9 cellular contexts compared by ENCODE assay signal in genomic region chr12:69388371-69388770, GRCh38. TPM values are rescaled to one million over a fixed set of nuclear protein-coding genes. Genes with fewer than 3 reads are reported as not detected.
DNase-seq lines count a peak whose midpoint lies in the region; ATAC-seq, FAIRE-seq and TF ChIP-seq lines count a peak whose summit lies in the region.
"Had no signal": no experiment of that assay in that cellular context is flagged by ENCODE, and none has a peak within 500 bp of the region (broad histone marks: within the 10 kb centered on the region; RNA-seq: fewer than 3 reads in every experiment).

No MANE protein-coding gene starts in this region.

- H3K4me1 ChIP-seq in cardiac muscle cell (ENCODE audit: low read depth) = peaks cover 3% of the 10 kb centered on the region
- H3K4me1 ChIP-seq in mucosa of descending colon (ENCODE audit: low read depth) = no peaks in the 10 kb centered on the region

- H3K4me3 ChIP-seq in cardiac muscle cell (no peak overlapping the region), mucosa of descending colon (no peak overlapping the region)

- no peaks in the 10 kb centered on the region for H3K9me3 ChIP-seq in cardiac muscle cell (ENCODE audit: low read depth)
- H3K9me3 ChIP-seq in CD4-positive, alpha-beta T cell (ENCODE audit: control insufficient read depth, low read length) = no peaks in the 10 kb centered on the region
- no peaks in the 10 kb centered on the region for H3K9me3 ChIP-seq in mucosa of descending colon

- FAIRE-seq in endometrium (lab: Jason Lieb, UNC) = peak; percentile 88

- TF ChIP-seq CTCF in cardiac muscle cell (IDR thresholded peaks at IDR 0.05; ENCODE audit: low read depth, low read length) (peak; percentile 67), progenitor cell of endocrine pancreas (IDR thresholded peaks at IDR 0.05; ENCODE audit: unreplicated experiment) (peak; percentile 55), mucosa of descending colon (IDR thresholded peaks at IDR 0.05) (no peak)
- no peak for TF ChIP-seq CTCF in CD4-positive, alpha-beta T cell (IDR thresholded peaks at IDR 0.05)

- no peak overlapping the region for H3K4me3 Mint-ChIP-seq in progenitor cell of endocrine pancreas (ENCODE audit: low read depth)
- H3K4me3 Mint-ChIP-seq in CD4-positive, alpha-beta T cell = no peak overlapping the region
- H3K4me3 Mint-ChIP-seq: activated naive CD8-positive, alpha-beta T cell treated with anti-CD3 and anti-CD28 coated beads, Interleukin-2, amount 10 ng/mL, durations not matched to agents 7 days and 5 days had no signal

- H3K27ac ChIP-seq in cardiac muscle cell = no peak overlapping the region
- H3K27ac ChIP-seq in CD4-positive, alpha-beta T cell (ENCODE audit: low read depth, low read length) = no peak overlapping the region

- CTCF ChIA-PET in CD4-positive, alpha-beta T cell (lab: Charles Lee) = interaction anchor here (0.9 to 1.0 kb wide), 2 partner anchors 183 to 232 kb away, joined by 3 read pairs; no protein-coding TSS in a partner anchor

- POLR2A ChIA-PET in CD4-positive, alpha-beta T cell (lab: Charles Lee) = no interaction called here

- no peaks in the 10 kb centered on the region for H3K4me1 Mint-ChIP-seq in progenitor cell of endocrine pancreas (ENCODE audit: low read depth)
- no peaks in the 10 kb centered on the region for H3K4me1 Mint-ChIP-seq in CD4-positive, alpha-beta T cell (ENCODE audit: low read depth)

- DNase-seq in cardiac muscle cell (ENCODE audit: low read depth in 1 of 2, low spot score in 1 of 2) (peak; percentile 36 to 81), Right ventricle myocardium inferior (ENCODE audit: missing footprints) (no peak), NCI-H460 (ENCODE audit: extremely low read depth, low read depth) (peak; percentile 35), progenitor cell of endocrine pancreas (ENCODE audit: low spot score, unreplicated experiment) (no peak), mucosa of descending colon (no peak)
- no peak for DNase-seq in CD4-positive, alpha-beta T cell
- DNase-seq: activated naive CD8-positive, alpha-beta T cell treated with anti-CD3 and anti-CD28 coated beads, Interleukin-2, amount 10 ng/mL, durations not matched to agents 7 days and 5 days had no signal

- peaks cover 14% of the 10 kb centered on the region for H3K36me3 Mint-ChIP-seq in progenitor cell of endocrine pancreas (ENCODE audit: insufficient read depth)
- peaks cover 64% of the 10 kb centered on the region for H3K36me3 Mint-ChIP-seq in CD4-positive, alpha-beta T cell (ENCODE audit: low read depth)

- no peak overlapping the region for H3K27ac Mint-ChIP-seq in progenitor cell of endocrine pancreas
- H3K27ac Mint-ChIP-seq in CD4-positive, alpha-beta T cell = no peak overlapping the region
- H3K27ac Mint-ChIP-seq: activated naive CD8-positive, alpha-beta T cell treated with anti-CD3 and anti-CD28 coated beads, Interleukin-2, amount 10 ng/mL, durations not matched to agents 7 days and 5 days had no signal

- no peak for ATAC-seq in Right ventricle myocardium inferior
- ATAC-seq in CD4-positive, alpha-beta T cell (ENCODE audit: poor library complexity) = no peak
- no peak for ATAC-seq in mucosa of descending colon
- no peak for ATAC-seq in HG02938 (IDR thresholded peaks at IDR 0.05; ENCODE audit: unreplicated experiment)

- intact Hi-C loops in Right ventricle myocardium inferior (cut with DNase I) (loop anchor here (10.0 kb wide), 1 partner anchor 186 kb away; no protein-coding TSS in a partner anchor), mucosa of descending colon (cut with DNase I, micrococcal nuclease) (no loop called here)
- intact Hi-C loops in CD4-positive, alpha-beta T cell (cut with DNase I, micrococcal nuclease) = loop anchor here in 1 of 2 experiments (5.0 kb wide), 1 partner anchor 69 kb away; no protein-coding TSS in a partner anchor

- H3K27me3 Mint-ChIP-seq in progenitor cell of endocrine pancreas = no peaks in the 10 kb centered on the region
- no peaks in the 10 kb centered on the region for H3K27me3 Mint-ChIP-seq in CD4-positive, alpha-beta T cell
- H3K27me3 Mint-ChIP-seq: activated naive CD8-positive, alpha-beta T cell treated with anti-CD3 and anti-CD28 coated beads, Interleukin-2, amount 10 ng/mL, durations not matched to agents 7 days and 5 days had no signal

- no peaks in the 10 kb centered on the region for H3K36me3 ChIP-seq in cardiac muscle cell
- H3K36me3 ChIP-seq in mucosa of descending colon (ENCODE audit: low read depth) = no peaks in the 10 kb centered on the region

- no peaks in the 10 kb centered on the region for H3K27me3 ChIP-seq in cardiac muscle cell
- H3K27me3 ChIP-seq in CD4-positive, alpha-beta T cell (ENCODE audit: control insufficient read depth, insufficient read depth, low read length) = no peaks in the 10 kb centered on the region

- no peaks in the 10 kb centered on the region for H3K9me3 Mint-ChIP-seq in progenitor cell of endocrine pancreas (ENCODE audit: low read depth)
- H3K9me3 Mint-ChIP-seq in CD4-positive, alpha-beta T cell = no peaks in the 10 kb centered on the region
- H3K9me3 Mint-ChIP-seq: activated naive CD8-positive, alpha-beta T cell treated with anti-CD3 and anti-CD28 coated beads, Interleukin-2, amount 10 ng/mL, durations not matched to agents 7 days and 5 days had no signal

RNA-seq across cellular contexts. Expression of gene YEATS4, which starts 28.8 kb away (rescaled TPM):
- total RNA-seq in cardiac muscle cell (123 and 129 TPM in 2 replicates), Right ventricle myocardium inferior (11.4 TPM), progenitor cell of endocrine pancreas (31.3 and 32.7 TPM in 2 replicates), mucosa of descending colon (10 to 100 TPM in 2 of 3 donors, 1 to 10 TPM in 1; 8.8 to 12.8 (median 10.7) TPM)
- 21.0 and 29.6 TPM in 2 replicates for polyA plus RNA-seq in cardiac muscle cell
- total RNA-seq in NCI-H460 (2014; rRNA removed; shearing (Covaris generic)) = 58.6 and 61.5 TPM in 2 replicates
- polyA plus RNA-seq in NCI-H460 (2014; cell fraction: nucleus; rRNA removed) = 31.2 and 35.3 TPM in 2 replicates
- 10 to 100 TPM; 26.2 TPM for total RNA-seq in CD4-positive, alpha-beta T cell

RNA-seq across cellular contexts. Expression of gene LYZ, which starts 40.2 kb away (rescaled TPM):
- total RNA-seq in cardiac muscle cell (0.11 and 0.69 TPM in 2 replicates), Right ventricle myocardium inferior (49.2 TPM), progenitor cell of endocrine pancreas (8.8 and 11.1 TPM in 2 replicates), mucosa of descending colon (100 to 1,000 TPM in 1 of 3 donors, 10 to 100 TPM in 2; 47.7 to 118 (median 55.2) TPM)
- polyA plus RNA-seq in cardiac muscle cell = 0.35 TPM in 1 of 2 replicates, not detected in the other
- total RNA-seq in NCI-H460 (2014; rRNA removed; shearing (Covaris generic)) = 0.57 TPM in 1 of 2 replicates, not detected in the other
- not detected in 2 replicates for polyA plus RNA-seq in NCI-H460 (2014; cell fraction: nucleus; rRNA removed)
- 10 to 100 TPM; 71.4 to 72.9 TPM for total RNA-seq in CD4-positive, alpha-beta T cell

Comparison
In these comparisons a context has a peak if more than half of its experiments do, and no peak if none do; other contexts are left out.
1. DNase-seq: peak in cardiac muscle cell (2 of 2) and NCI-H460 (single experiment); none in Right ventricle myocardium inferior (single experiment), progenitor cell of endocrine pancreas (single experiment), CD4-positive, alpha-beta T cell (0 of 10) and mucosa of descending colon (0 of 3).
2. CTCF ChIP-seq: peak in cardiac muscle cell (single experiment) and progenitor cell of endocrine pancreas (single experiment); none in CD4-positive, alpha-beta T cell (single experiment) and mucosa of descending colon (single experiment).